Comparison of ENCODE assay signal across 15 cellular contexts in the genomic region with DNA sequence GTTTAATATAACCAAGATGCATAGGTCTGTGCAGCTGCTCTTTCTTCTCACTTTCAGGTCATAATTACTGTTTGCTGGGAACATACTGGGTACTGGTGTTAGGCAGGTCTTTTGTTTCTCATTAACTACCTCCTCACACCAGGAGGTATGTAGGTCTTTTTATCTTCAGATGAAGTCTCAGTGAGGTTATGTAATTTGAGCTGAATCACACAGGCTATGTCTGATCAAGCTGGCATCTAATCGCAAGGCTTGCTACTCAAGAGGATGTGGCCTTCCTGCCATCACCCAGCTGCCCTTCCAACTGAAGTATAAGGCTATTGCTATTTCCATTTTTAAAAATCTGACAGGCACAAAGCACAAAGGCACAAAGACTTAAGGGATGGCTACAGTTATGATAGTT.
DNase-seq lines count a peak whose midpoint lies in the region; ATAC-seq and TF ChIP-seq lines count a peak whose summit lies in the region.
"Had no signal": no experiment of that assay in that cellular context is flagged by ENCODE, and none has a peak within 500 bp of the region (broad histone marks: within the 10 kb centered on the region; RNA-seq: fewer than 3 reads in every experiment).

No MANE protein-coding gene starts in this region.

- H3K4me3 Mint-ChIP-seq in Calu3 (ENCODE audit: low read depth, unreplicated experiment) (no peak overlapping the region), Caco-2 (ENCODE audit: unreplicated experiment) (no peak overlapping the region)
- H3K4me3 Mint-ChIP-seq: activated naive CD8-positive, alpha-beta T cell treated with anti-CD3 and anti-CD28 coated beads, Interleukin-2, amount 10 ng/mL, durations not matched to agents 7 days and 5 days; nephron had no signal

- peak overlapping the region; percentile 55 for H3K4me2 ChIP-seq in Loucy (ENCODE audit: low read depth, low read length, poor library complexity, severe bottlenecking)

- H4K20me1 ChIP-seq in Loucy (ENCODE audit: insufficient read depth, low read length, poor library complexity, severe bottlenecking) = peaks cover 85% of the 10 kb centered on the region

- H3K4me3 ChIP-seq in Loucy (ENCODE audit: low read length, poor library complexity, severe bottlenecking) = peak overlapping the region; percentile 18
- no peak overlapping the region for H3K4me3 ChIP-seq in Caco-2 (ENCODE audit: low read depth, low read length)
- H3K4me3 ChIP-seq: SJCRH30, skin epidermis, tibial artery had no signal

- H3K9me3 Mint-ChIP-seq in Calu3 (ENCODE audit: low read depth, unreplicated experiment) (no peaks in the 10 kb centered on the region), Caco-2 (ENCODE audit: unreplicated experiment) (no peaks in the 10 kb centered on the region)
- H3K9me3 Mint-ChIP-seq: activated naive CD8-positive, alpha-beta T cell treated with anti-CD3 and anti-CD28 coated beads, Interleukin-2, amount 10 ng/mL, durations not matched to agents 7 days and 5 days had no signal

- H3K4me1 Mint-ChIP-seq in Calu3 (ENCODE audit: low read depth, unreplicated experiment) (peaks cover 8% of the 10 kb centered on the region), Caco-2 (ENCODE audit: low read depth, unreplicated experiment) (no peaks in the 10 kb centered on the region)

- H3K27ac Mint-ChIP-seq in Calu3 (ENCODE audit: unreplicated experiment) = no peak overlapping the region
- H3K27ac Mint-ChIP-seq in Caco-2 (ENCODE audit: unreplicated experiment) = no peak overlapping the region
- H3K27ac Mint-ChIP-seq: activated naive CD8-positive, alpha-beta T cell treated with anti-CD3 and anti-CD28 coated beads, Interleukin-2, amount 10 ng/mL, durations not matched to agents 7 days and 5 days; nephron had no signal

- no peaks in the 10 kb centered on the region for H3K9me2 ChIP-seq in Loucy (replicated peaks; ENCODE audit: low read depth, low read length)

- H3K27me3 ChIP-seq in Loucy (ENCODE audit: insufficient read depth, low read length, poor library complexity, severe bottlenecking) (no peaks in the 10 kb centered on the region), Caco-2 (replicated peaks; ENCODE audit: control insufficient read depth, insufficient read depth, low read length) (no peaks in the 10 kb centered on the region)
- H3K27me3 ChIP-seq: SJCRH30, tibial artery had no signal

- TF ChIP-seq CTCF in Calu3 (IDR thresholded peaks at IDR 0.05; ENCODE audit: unreplicated experiment) = no peak
- no peak for TF ChIP-seq CTCF in Loucy (conservative IDR thresholded peaks at IDR 0.05; ENCODE audit: low read length)
- no peak for TF ChIP-seq CTCF in Caco-2 (IDR thresholded peaks at IDR 0.05; ENCODE audit: insufficient read depth in 1 of 2, low read depth in 1 of 2, low read length in 1 of 2, severe bottlenecking in 1 of 2, unreplicated experiment in 1 of 2)

- CTCF ChIA-PET in Calu3 (lab: Charles Lee) = interaction anchor here (0.6 to 0.9 kb wide), 2 partner anchors 11 to 524 kb away, joined by 3 to 6 read pairs; no protein-coding TSS in a partner anchor
- CTCF ChIA-PET in Caco-2 (lab: Charles Lee) = no interaction called here

- ATAC-seq in GM21723 (IDR thresholded peaks at IDR 0.05; ENCODE audit: unreplicated experiment) (no peak), HG03521 (IDR thresholded peaks at IDR 0.05; ENCODE audit: unreplicated experiment) (no peak)

- TF ChIP-seq POLR2A in erythroblast (IDR thresholded peaks at IDR 0.05; ENCODE audit: low read length) = no peak

- POLR2A ChIA-PET in Caco-2 (lab: Charles Lee) = no interaction called here

- BruUV-seq in Calu3 (replicated peaks; lab: Mats Ljungman, UMichigan) (no TSS peak), Caco-2 (replicated peaks; lab: Mats Ljungman, UMichigan) (no TSS peak)

- H3K36me3 Mint-ChIP-seq in Calu3 (ENCODE audit: insufficient read depth, unreplicated experiment) = no peaks in the 10 kb centered on the region
- no peaks in the 10 kb centered on the region for H3K36me3 Mint-ChIP-seq in Caco-2 (ENCODE audit: insufficient read depth, unreplicated experiment)

- intact Hi-C loops in Calu3 (cut with micrococcal nuclease; ENCODE audit: unreplicated experiment) (no loop called here), Caco-2 (cut with micrococcal nuclease; ENCODE audit: unreplicated experiment) (no loop called here)

- peaks cover 79% of the 10 kb centered on the region for H3K4me1 ChIP-seq in Loucy (ENCODE audit: insufficient read depth, low read length, poor library complexity, severe bottlenecking)
- H3K4me1 ChIP-seq in Caco-2 = no peaks in the 10 kb centered on the region
- H3K4me1 ChIP-seq: tibial artery had no signal

- peaks cover 96% of the 10 kb centered on the region for H3K79me2 ChIP-seq in Loucy (ENCODE audit: insufficient read depth, low read length)

- H3K9me3 ChIP-seq in Loucy (ENCODE audit: insufficient read depth, low read depth, low read length) (no peaks in the 10 kb centered on the region), Caco-2 (no peaks in the 10 kb centered on the region)
- H3K9me3 ChIP-seq: SJCRH30, tibial artery had no signal

- no peak overlapping the region for H2AFZ ChIP-seq in Loucy (ENCODE audit: low read length)

- H3K36me3 ChIP-seq in Loucy (ENCODE audit: insufficient read depth, low read length) (peaks cover 37% of the 10 kb centered on the region), Caco-2 (ENCODE audit: control insufficient read depth, insufficient read depth, low read length) (no peaks in the 10 kb centered on the region)
- H3K36me3 ChIP-seq: tibial artery had no signal

- H3K27me3 Mint-ChIP-seq in Calu3 (ENCODE audit: unreplicated experiment) (no peaks in the 10 kb centered on the region), Caco-2 (ENCODE audit: insufficient read depth, unreplicated experiment) (no peaks in the 10 kb centered on the region)
- H3K27me3 Mint-ChIP-seq: activated naive CD8-positive, alpha-beta T cell treated with anti-CD3 and anti-CD28 coated beads, Interleukin-2, amount 10 ng/mL, durations not matched to agents 7 days and 5 days had no signal

- peak; percentile 19 for DNase-seq in Calu3
- peak; percentile 8 for DNase-seq in NCI-H524 treated with DMSO at 0.1 percent for 48 hours (lab: John Stamatoyannopoulos, UW)
- peak; percentile 5 for DNase-seq in iPS DF 19.7 (ENCODE audit: low read depth, low spot score)
- no peak for DNase-seq in Caco-2
- DNase-seq in erythroblast (lab: John Stamatoyannopoulos, UW) = no peak
- DNase-seq: activated CD4-positive, alpha-beta T cell treated with anti-CD3 and anti-CD28 coated beads, Interleukin-2, amount 50 U/mL, for 4 hours; activated naive CD8-positive, alpha-beta T cell treated with anti-CD3 and anti-CD28 coated beads, Interleukin-2, amount 10 ng/mL, durations not matched to agents 7 days and 5 days; KG1; SJCRH30; tibial artery had no signal

- peak overlapping the region; percentile 47 for H3K9ac ChIP-seq in Loucy (ENCODE audit: low read depth, low read length, poor library complexity, severe bottlenecking)

- H3F3A ChIP-seq in Loucy (ENCODE audit: low read depth) = peaks cover 15% of the 10 kb centered on the region; the same call in 1 of the 2 replicates

Comparison
In these comparisons a context has a peak if more than half of its experiments do, and no peak if none do; other contexts are left out.
1. DNase-seq: peak in Calu3 (single experiment), NCI-H524 treated with DMSO at 0.1 percent for 48 hours (single experiment) and iPS DF 19.7 (single experiment); none in Caco-2 (0 of 2) and erythroblast (0 of 2).